Comparison of ENCODE assay signal across 9 cellular contexts in the genomic region with DNA sequence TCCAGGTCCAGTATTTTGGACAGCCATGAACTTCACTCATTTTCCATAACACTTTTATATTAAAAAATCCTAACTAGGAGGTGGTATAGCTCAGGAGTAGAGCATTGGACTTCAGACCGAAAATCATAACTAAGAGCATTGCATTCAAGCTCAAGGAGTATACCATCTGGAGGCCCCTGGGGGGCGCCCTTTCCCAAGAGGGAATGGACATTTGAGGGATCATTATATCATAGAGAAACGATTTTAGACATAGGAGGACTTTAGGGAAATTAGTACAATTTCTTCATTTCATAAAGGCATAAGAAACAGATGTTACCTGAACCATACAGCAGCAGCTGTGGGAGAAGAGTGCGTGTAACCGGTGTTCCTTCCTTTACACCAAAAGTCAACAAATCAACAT. TPM values are rescaled to one million over a fixed set of nuclear protein-coding genes. Genes with fewer than 3 reads are reported as not detected.
DNase-seq lines count a peak whose midpoint lies in the region; ATAC-seq, FAIRE-seq and TF ChIP-seq lines count a peak whose summit lies in the region.
"Had no signal": no experiment of that assay in that cellular context is flagged by ENCODE, and none has a peak within 500 bp of the region (broad histone marks: within the 10 kb centered on the region; RNA-seq: fewer than 3 reads in every experiment).

No MANE protein-coding gene starts in this region.

- H3F3A ChIP-seq in SU-DHL-6 (ENCODE audit: insufficient read depth) = no peaks in the 10 kb centered on the region

- no peak overlapping the region for H3K9ac ChIP-seq in SU-DHL-6 (ENCODE audit: low read length)

- ATAC-seq in left colon = peak; percentile 62
- ATAC-seq in HG03097 (IDR thresholded peaks at IDR 0.05; ENCODE audit: low FRiP score, unreplicated experiment) = no peak
- no peak for ATAC-seq in GM21447 (IDR thresholded peaks at IDR 0.05; ENCODE audit: unreplicated experiment)

- H3K4me2 ChIP-seq in SU-DHL-6 (ENCODE audit: low read depth, low read length, poor library complexity, severe bottlenecking) = no peak overlapping the region

- H2AFZ ChIP-seq in SU-DHL-6 (ENCODE audit: low read depth, low read length, severe bottlenecking) = no peak overlapping the region

- no peaks in the 10 kb centered on the region for H3K9me2 ChIP-seq in SU-DHL-6 (replicated peaks; ENCODE audit: insufficient read depth, low read length)

- FAIRE-seq in D721Med (lab: Jason Lieb, UNC) = peak; percentile 38

- DNase-seq in D721Med (ENCODE audit: insufficient read length, low spot score) (no peak), HCEC 1CT (peak; percentile 32), left colon (peak in 1 of 2 donors; percentile 35), dedifferentiated amniotic fluid mesenchymal stem cell (ENCODE audit: extremely low spot score) (no peak), inferior parietal cortex (ENCODE audit: extremely low spot score) (no peak)
- DNase-seq: kidney glomerular epithelial cell had no signal

- no peaks in the 10 kb centered on the region for H3K9me3 ChIP-seq in SU-DHL-6 (ENCODE audit: insufficient read depth, low read length)

- peak; percentile 17 for TF ChIP-seq CTCF in D721Med (IDR thresholded peaks at IDR 0.05; ENCODE audit: insufficient read depth, missing control alignments)
- peak; percentile 26 for TF ChIP-seq CTCF in SU-DHL-6 (IDR thresholded peaks at IDR 0.05; ENCODE audit: insufficient read depth, low read length, poor library complexity, severe bottlenecking)

- no peaks in the 10 kb centered on the region for H3K79me2 ChIP-seq in SU-DHL-6 (ENCODE audit: insufficient read depth, low read length)

- no peak overlapping the region for H3K27ac ChIP-seq in SU-DHL-6 (ENCODE audit: low read depth, low read length)

- no peaks in the 10 kb centered on the region for H3K36me3 ChIP-seq in SU-DHL-6 (ENCODE audit: low read length)

- intact Hi-C loops in left colon (cut with DNase I, micrococcal nuclease) = loop anchor here in 1 of 2 donors (10.0 kb wide), 1 partner anchor 152 kb away; no protein-coding TSS in a partner anchor

- H4K20me1 ChIP-seq in SU-DHL-6 (ENCODE audit: low read depth, low read length) = no peaks in the 10 kb centered on the region

- no peak overlapping the region for H3K4me3 ChIP-seq in SU-DHL-6 (ENCODE audit: insufficient read depth, low read length, poor library complexity, severe bottlenecking)

- H3K27me3 ChIP-seq in SU-DHL-6 (ENCODE audit: low read length) = no peaks in the 10 kb centered on the region

RNA-seq across cellular contexts. Expression of gene ATG14, which starts 5.2 kb away (rescaled TPM):
- 10 to 100 TPM in 1 of 2 donors, 1 to 10 TPM in 1; 6.3 to 10.0 TPM for total RNA-seq in left colon

RNA-seq across cellular contexts. Expression of gene TBPL2, which starts 23.6 kb away (rescaled TPM):
- not detected for total RNA-seq in left colon
